ENCODE assay signal across 9 cellular contexts in the genomic region with DNA sequence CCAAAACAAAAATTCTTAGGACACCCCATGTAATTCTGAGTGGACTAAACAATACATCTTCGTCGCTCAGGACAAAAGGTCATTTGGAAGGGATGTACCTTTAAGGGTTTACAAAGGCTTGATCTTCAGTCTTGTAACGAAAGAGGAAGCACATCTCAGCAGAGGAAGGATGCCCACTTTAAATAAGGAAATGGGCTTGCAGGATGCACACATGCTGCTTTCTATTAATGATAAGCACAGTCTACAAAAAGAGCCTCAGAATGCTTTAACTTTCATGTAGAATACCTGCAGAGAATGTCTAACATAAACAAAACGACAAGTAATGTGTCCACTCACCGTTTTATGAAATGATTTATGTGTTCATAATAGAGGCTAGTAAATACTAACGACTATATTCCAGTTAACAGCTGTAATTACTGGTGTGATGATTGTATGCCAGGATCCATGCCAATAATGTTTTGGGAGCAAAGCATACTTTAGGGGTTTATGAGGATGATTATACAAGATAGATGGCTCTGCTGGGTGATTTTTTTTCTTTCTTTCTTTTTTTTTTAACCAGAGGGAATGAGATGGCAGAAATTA.
A peak's percentile ranks its signal among the peaks of the same experiment; 100 is the strongest.
DNase-seq lines count a peak whose midpoint lies in the region; ATAC-seq and TF ChIP-seq lines count a peak whose summit lies in the region.
"Had no signal": no experiment of that assay in that cellular context is flagged by ENCODE, and none has a peak within 500 bp of the region (broad histone marks: within the 10 kb centered on the region; RNA-seq: fewer than 3 reads in every experiment).

No MANE protein-coding gene starts in this region.

- H3K79me2 ChIP-seq in hepatocyte, result no peaks in the 10 kb centered on the region

- H4K20me1 ChIP-seq in hepatocyte (ENCODE audit: insufficient read depth, poor library complexity, severe bottlenecking), result no peaks in the 10 kb centered on the region

- H3K9me3 ChIP-seq in effector memory CD4-positive, alpha-beta T cell (ENCODE audit: control insufficient read depth, low read length), result no peaks in the 10 kb centered on the region
- no peaks in the 10 kb centered on the region for H3K9me3 ChIP-seq in hepatocyte (ENCODE audit: low read depth)

- TF ChIP-seq CTCF in hepatocyte (IDR thresholded peaks at IDR 0.05; ENCODE audit: poor library complexity), result no peak

- H3K36me3 ChIP-seq in effector memory CD4-positive, alpha-beta T cell (ENCODE audit: control insufficient read depth, insufficient read depth, low read length), result no peaks in the 10 kb centered on the region
- no peaks in the 10 kb centered on the region for H3K36me3 ChIP-seq in hepatocyte (replicated peaks; ENCODE audit: insufficient read depth, low read depth)

- no peak overlapping the region for H2AFZ ChIP-seq in hepatocyte

- H3K4me1 ChIP-seq in effector memory CD4-positive, alpha-beta T cell (ENCODE audit: control insufficient read depth, insufficient read depth, low read length, poor library complexity, severe bottlenecking), result no peaks in the 10 kb centered on the region
- H3K4me1 ChIP-seq in hepatocyte (ENCODE audit: insufficient read depth), result no peaks in the 10 kb centered on the region

- intact Hi-C loops in posterior cingulate gyrus (cut with DNase I), result no loop called here

- H3K9me2 ChIP-seq in hepatocyte (replicated peaks; ENCODE audit: insufficient read depth), result no peaks in the 10 kb centered on the region

- H3K27me3 ChIP-seq in effector memory CD4-positive, alpha-beta T cell (replicated peaks; ENCODE audit: control insufficient read depth, insufficient read depth, low read length, poor library complexity, severe bottlenecking), result no peaks in the 10 kb centered on the region
- H3K27me3 ChIP-seq in hepatocyte, result no peaks in the 10 kb centered on the region

- H3K4me2 ChIP-seq in hepatocyte, result no peak overlapping the region

- ATAC-seq in GM19397 (IDR thresholded peaks at IDR 0.05; ENCODE audit: unreplicated experiment), result peak; percentile 61
- ATAC-seq: activated naive CD4-positive, alpha-beta T cell treated with anti-CD3 and anti-CD28 coated beads, Interleukin-2, amount 50 U/mL, for 72 hours had no signal

- no peak overlapping the region for H3K4me3 ChIP-seq in effector memory CD4-positive, alpha-beta T cell (ENCODE audit: insufficient read depth, low read depth, low read length, poor library complexity, severe bottlenecking)
- no peak overlapping the region for H3K4me3 ChIP-seq in hepatocyte

- 58% methylated on average over 6 of the region's 6 CpGs for WGBS in hepatocyte (ENCODE audit: low lambda C conversion rate, missing lambda C conversion rate)

- DNase-seq in CD1c-positive myeloid dendritic cell (ENCODE audit: extremely low spot score) (peak; percentile 37), Kasumi-1 (lab: John Stamatoyannopoulos, UW) (peak; percentile 87), SKM-1 treated with dmso at 0.1 percent for 144 hours (lab: John Stamatoyannopoulos, UW; ENCODE audit: unreplicated experiment) (peak; percentile 53), posterior cingulate gyrus (no peak), hepatocyte (ENCODE audit: low spot score) (no peak), T-helper 9 cell (no peak)
- DNase-seq in effector memory CD4-positive, alpha-beta T cell, result no peak

- no peak overlapping the region for H3K27ac ChIP-seq in effector memory CD4-positive, alpha-beta T cell (ENCODE audit: insufficient read depth, low read length, poor library complexity, severe bottlenecking)
- H3K27ac ChIP-seq in hepatocyte, result no peak overlapping the region

Comparison
In these comparisons a context has a peak if more than half of its experiments do, and no peak if none do; other contexts are left out.
1. DNase-seq: peak in CD1c-positive myeloid dendritic cell (single experiment), Kasumi-1 (2 of 2) and SKM-1 treated with dmso at 0.1 percent for 144 hours (single experiment); none in posterior cingulate gyrus (0 of 10), effector memory CD4-positive, alpha-beta T cell (0 of 3), hepatocyte (single experiment) and T-helper 9 cell (single experiment).